Comparison of ENCODE assay signal across 1 cellular context in genomic region chr3:140941434-140942220, GRCh38.
A peak's percentile ranks its signal among the peaks of the same experiment; 100 is the strongest.
TF ChIP-seq lines count a peak whose summit lies in the region.

SLC25A36 (plus strand) TSS chr3:140941836; CDS start chr3:140942055, 219 bp downstream.

TF ChIP-seq in HepG2, 621 proteins besides CTCF, POLR2A, EP300 and RAD21 (continued from another document and continues in another):
- TF ChIP-seq E2F2 (CRISPR knock-in tag; IDR thresholded peaks at IDR 0.05; ENCODE audit: borderline replicate concordance): peak; percentile 76; the same call in 1 of the 2 replicates
- TF ChIP-seq ZSCAN9 (CRISPR knock-in tag; IDR thresholded peaks at IDR 0.05; ENCODE audit: borderline replicate concordance): peak; percentile 88
- TF ChIP-seq SP1 (IDR thresholded peaks at IDR 0.05): no peak
- TF ChIP-seq SP1 (CRISPR knock-in tag; IDR thresholded peaks at IDR 0.05): peak; percentile 86
- TF ChIP-seq AHDC1 (CRISPR knock-in tag; IDR thresholded peaks at IDR 0.05; ENCODE audit: borderline replicate concordance): peak; percentile 24
- peak; percentile 85; the same call in 1 of the 2 replicates for TF ChIP-seq SNAPC4 (CRISPR knock-in tag; IDR thresholded peaks at IDR 0.05)
- peak; percentile 97 for TF ChIP-seq TFDP2 (CRISPR knock-in tag; IDR thresholded peaks at IDR 0.05)
- TF ChIP-seq ZNF235 (CRISPR knock-in tag; IDR thresholded peaks at IDR 0.05; ENCODE audit: borderline replicate concordance): peak; percentile 46; the same call in 1 of the 2 replicates
- peak; percentile 88 for TF ChIP-seq NR2C2 (CRISPR knock-in tag; IDR thresholded peaks at IDR 0.05; ENCODE audit: borderline replicate concordance)
- no peak for TF ChIP-seq RBAK (CRISPR knock-in tag; IDR thresholded peaks at IDR 0.05)
- TF ChIP-seq ZNF704 (CRISPR knock-in tag; IDR thresholded peaks at IDR 0.05; ENCODE audit: borderline replicate concordance): peak; percentile 75; the same call in 1 of the 2 replicates
- peak; percentile 71; the same call in 1 of the 2 replicates for TF ChIP-seq POLR2AphosphoS2 (IDR thresholded peaks at IDR 0.05; ENCODE audit: low read depth, low read length)
- TF ChIP-seq MBNL3 (CRISPR knock-in tag; conservative IDR thresholded peaks at IDR 0.05): no peak
- TF ChIP-seq ZHX1 (CRISPR knock-in tag; IDR thresholded peaks at IDR 0.05; ENCODE audit: low read depth): peak; percentile 89
- peak; percentile 72; the same call in 1 of the 2 replicates for TF ChIP-seq DMAP1 (CRISPR knock-in tag; IDR thresholded peaks at IDR 0.05)
- TF ChIP-seq ZNF337 (CRISPR knock-in tag; IDR thresholded peaks at IDR 0.05; ENCODE audit: borderline replicate concordance, low read depth): peak; percentile 79; the same call in 1 of the 2 replicates
- TF ChIP-seq TERF1 (CRISPR knock-in tag; IDR thresholded peaks at IDR 0.05): no peak
- TF ChIP-seq JARID2 (CRISPR knock-in tag; IDR thresholded peaks at IDR 0.05; ENCODE audit: insufficient replicate concordance): no peak
- TF ChIP-seq NR2F6 (IDR thresholded peaks at IDR 0.05): peak; percentile 83
- TF ChIP-seq NR2F6 (CRISPR knock-in tag; IDR thresholded peaks at IDR 0.05): peak; percentile 95
- TF ChIP-seq NR2F1 (CRISPR knock-in tag; IDR thresholded peaks at IDR 0.05): peak; percentile 51 to 85
- peak; percentile 90 for TF ChIP-seq ELF3 (CRISPR knock-in tag; IDR thresholded peaks at IDR 0.05)
- TF ChIP-seq ZNF761 (CRISPR knock-in tag; conservative IDR thresholded peaks at IDR 0.05): peak; percentile 92
- TF ChIP-seq REL (CRISPR knock-in tag; conservative IDR thresholded peaks at IDR 0.05): peak; percentile 87
- peak; percentile 77; the same call in 1 of the 2 replicates for TF ChIP-seq ZNF800 (CRISPR knock-in tag; IDR thresholded peaks at IDR 0.05)
- TF ChIP-seq ZBTB14 (CRISPR knock-in tag; IDR thresholded peaks at IDR 0.05): peak; percentile 60; the same call in 1 of the 2 replicates
- TF ChIP-seq U2AF1 (optimal IDR thresholded peaks at IDR 0.05; ENCODE audit: low read depth, low read length): no peak
- peak; percentile 80 for TF ChIP-seq BRF2 (CRISPR knock-in tag; IDR thresholded peaks at IDR 0.05)
